In the genomic region with DNA sequence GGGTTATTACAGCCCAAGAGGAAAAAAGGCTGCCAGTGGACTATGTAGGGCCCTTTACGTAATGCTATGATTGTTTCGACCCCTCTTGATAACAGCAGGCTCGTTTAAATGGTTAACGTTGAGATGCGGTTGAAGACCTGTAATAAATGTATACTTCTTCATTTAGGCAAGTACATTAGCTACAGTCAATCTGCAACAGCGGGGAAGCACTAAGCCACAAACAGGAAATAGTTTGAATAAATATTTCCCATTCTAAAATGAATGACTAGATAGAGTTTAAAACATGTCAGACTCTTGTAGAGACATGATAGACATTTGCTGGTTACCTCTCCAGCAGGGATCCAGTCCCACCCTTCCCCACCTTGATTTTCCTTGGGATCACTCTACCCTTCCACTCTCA, we compare ENCODE assay signal across 8 cellular contexts. TPM values are rescaled to one million over a fixed set of nuclear protein-coding genes. Genes with fewer than 3 reads are reported as not detected.
DNase-seq lines count a peak whose midpoint lies in the region; ATAC-seq and TF ChIP-seq lines count a peak whose summit lies in the region.

No MANE protein-coding gene starts in this region.

- no peaks in the 10 kb centered on the region for H3K36me3 ChIP-seq in neural progenitor cell

- no peaks in the 10 kb centered on the region for H3K9me3 ChIP-seq in neural progenitor cell (ENCODE audit: low read depth)

- peaks cover 21% of the 10 kb centered on the region for H3K4me1 Mint-ChIP-seq in activated T-cell treated with anti-CD3 and anti-CD28 coated beads, Interleukin-2, amount 50 U/mL, for 4 hours (ENCODE audit: low read depth)
- H3K4me1 Mint-ChIP-seq in activated T-cell treated with anti-CD3 and anti-CD28 coated beads, Interleukin-2, amount 50 U/mL, for 24 hours (ENCODE audit: low read depth): peaks cover 16% of the 10 kb centered on the region
- H3K4me1 Mint-ChIP-seq in T-cell (peaks cover 10 to 27% (median 11%) of the 10 kb centered on the region in 3 donors), neural progenitor cell (peaks cover 10% of the 10 kb centered on the region)
- H3K4me1 Mint-ChIP-seq in stimulated activated naive CD8-positive, alpha-beta T cell treated with anti-CD3 and anti-CD28 coated beads, Interleukin-15, Interleukin-2, amounts not matched to agents 100 ng/mL and 50 ng/mL, for 24 hours (ENCODE audit: low read depth): peaks cover 44% of the 10 kb centered on the region

- no peak overlapping the region for H3K27ac Mint-ChIP-seq in activated T-cell treated with anti-CD3 and anti-CD28 coated beads, Interleukin-2, amount 50 U/mL, for 24 hours
- H3K27ac Mint-ChIP-seq in T-cell (no peak overlapping the region), neural progenitor cell (no peak overlapping the region)
- peak overlapping the region; percentile 61 for H3K27ac Mint-ChIP-seq in stimulated activated naive CD8-positive, alpha-beta T cell treated with anti-CD3 and anti-CD28 coated beads, Interleukin-15, Interleukin-2, amounts not matched to agents 100 ng/mL and 50 ng/mL, for 24 hours

- H3K36me3 Mint-ChIP-seq in activated T-cell treated with anti-CD3 and anti-CD28 coated beads, Interleukin-2, amount 50 U/mL, for 4 hours (ENCODE audit: insufficient read depth): peaks cover 3% of the 10 kb centered on the region
- H3K36me3 Mint-ChIP-seq in activated T-cell treated with anti-CD3 and anti-CD28 coated beads, Interleukin-2, amount 50 U/mL, for 24 hours (ENCODE audit: low read depth): peaks cover 3% of the 10 kb centered on the region
- peaks cover 4% of the 10 kb centered on the region for H3K36me3 Mint-ChIP-seq in T-cell
- peaks cover 7% of the 10 kb centered on the region for H3K36me3 Mint-ChIP-seq in stimulated activated naive CD8-positive, alpha-beta T cell treated with anti-CD3 and anti-CD28 coated beads, Interleukin-15, Interleukin-2, amounts not matched to agents 100 ng/mL and 50 ng/mL, for 24 hours (ENCODE audit: low read depth)
- no peaks in the 10 kb centered on the region for H3K36me3 Mint-ChIP-seq in neural progenitor cell

- CTCF ChIA-PET in T-cell (lab: Charles Lee): no interaction called here

- POLR2A ChIA-PET in T-cell (lab: Charles Lee): no interaction called here

- H4K20me1 ChIP-seq in neural progenitor cell (ENCODE audit: low read depth): no peaks in the 10 kb centered on the region

- no peak overlapping the region for H3K4me3 ChIP-seq in neural progenitor cell

- H2AFZ ChIP-seq in neural progenitor cell (replicated peaks): no peak overlapping the region

- peak; percentile 48 to 62 for ATAC-seq in activated T-cell treated with anti-CD3 and anti-CD28 coated beads, Interleukin-2, amount 50 U/mL, for 4 hours
- ATAC-seq in HG02970 (IDR thresholded peaks at IDR 0.05; ENCODE audit: low FRiP score, unreplicated experiment) (peak; percentile 45), T-cell (replicated peaks in 1 of 4) (peak; percentile 31 to 73 (median 42))

- no peaks in the 10 kb centered on the region for H3K27me3 ChIP-seq in neural progenitor cell

- peaks cover 6% of the 10 kb centered on the region for H3K4me1 ChIP-seq in neural progenitor cell

- no peak overlapping the region for H3K4me3 Mint-ChIP-seq in activated T-cell treated with anti-CD3 and anti-CD28 coated beads, Interleukin-2, amount 50 U/mL, for 4 hours
- no peak overlapping the region for H3K4me3 Mint-ChIP-seq in activated T-cell treated with anti-CD3 and anti-CD28 coated beads, Interleukin-2, amount 50 U/mL, for 24 hours
- H3K4me3 Mint-ChIP-seq in T-cell (peak overlapping the region in 1 of 3 donors; percentile 42), neural progenitor cell (no peak overlapping the region)
- H3K4me3 Mint-ChIP-seq in stimulated activated naive CD8-positive, alpha-beta T cell treated with anti-CD3 and anti-CD28 coated beads, Interleukin-15, Interleukin-2, amounts not matched to agents 100 ng/mL and 50 ng/mL, for 24 hours: peak overlapping the region; percentile 20

- H3K27ac ChIP-seq in neural progenitor cell: no peak overlapping the region

- H3K79me2 ChIP-seq in neural progenitor cell (ENCODE audit: low read depth): no peaks in the 10 kb centered on the region

- no peak for DNase-seq in activated T-cell treated with anti-CD3 and anti-CD28 coated beads, Interleukin-2, amount 50 U/mL, for 4 hours
- DNase-seq in activated T-cell treated with anti-CD3 and anti-CD28 coated beads, Interleukin-2, amount 50 U/mL, for 24 hours: no peak
- DNase-seq in T-cell: peak in 2 of 34 experiments; percentile 4 to 9
- no peak for DNase-seq in GM19238 (ENCODE audit: insufficient read length, low spot score)
- no peak for DNase-seq in neural progenitor cell (ENCODE audit: low spot score)
- DNase-seq in inferior parietal cortex (ENCODE audit: extremely low spot score): no peak

- no peaks in the 10 kb centered on the region for H3F3A ChIP-seq in neural progenitor cell (ENCODE audit: low read depth)

- no peak for TF ChIP-seq CTCF in neural progenitor cell (IDR thresholded peaks at IDR 0.05)

- no peak overlapping the region for H3K9ac ChIP-seq in neural progenitor cell

- H3K9me3 Mint-ChIP-seq in activated T-cell treated with anti-CD3 and anti-CD28 coated beads, Interleukin-2, amount 50 U/mL, for 4 hours: peaks cover 13% of the 10 kb centered on the region
- H3K9me3 Mint-ChIP-seq in activated T-cell treated with anti-CD3 and anti-CD28 coated beads, Interleukin-2, amount 50 U/mL, for 24 hours: peaks cover 11% of the 10 kb centered on the region
- H3K9me3 Mint-ChIP-seq in T-cell (peaks cover 6 to 12% (median 8%) of the 10 kb centered on the region in 3 donors), neural progenitor cell (peaks cover 13% of the 10 kb centered on the region)
- H3K9me3 Mint-ChIP-seq in stimulated activated naive CD8-positive, alpha-beta T cell treated with anti-CD3 and anti-CD28 coated beads, Interleukin-15, Interleukin-2, amounts not matched to agents 100 ng/mL and 50 ng/mL, for 24 hours: peaks cover 17% of the 10 kb centered on the region

- no peaks in the 10 kb centered on the region for H3K27me3 Mint-ChIP-seq in activated T-cell treated with anti-CD3 and anti-CD28 coated beads, Interleukin-2, amount 50 U/mL, for 4 hours (ENCODE audit: low read depth)
- no peaks in the 10 kb centered on the region for H3K27me3 Mint-ChIP-seq in activated T-cell treated with anti-CD3 and anti-CD28 coated beads, Interleukin-2, amount 50 U/mL, for 24 hours
- H3K27me3 Mint-ChIP-seq in T-cell (no peaks in the 10 kb centered on the region), neural progenitor cell (ENCODE audit: insufficient read depth, low read depth) (peaks cover 3% of the 10 kb centered on the region)
- no peaks in the 10 kb centered on the region for H3K27me3 Mint-ChIP-seq in stimulated activated naive CD8-positive, alpha-beta T cell treated with anti-CD3 and anti-CD28 coated beads, Interleukin-15, Interleukin-2, amounts not matched to agents 100 ng/mL and 50 ng/mL, for 24 hours

- H3K4me2 ChIP-seq in neural progenitor cell: no peak overlapping the region

RNA-seq across cellular contexts. Expression of a gene that starts 38.1 kb away (rescaled TPM):
- total RNA-seq in activated T-cell treated with anti-CD3 and anti-CD28 coated beads, Interleukin-2, amount 50 U/mL, for 4 hours: 10 to 100 TPM; 26.9 to 30.7 (median 29.8) TPM
- 10 to 100 TPM; 67.9 to 98.7 (median 75.2) TPM for total RNA-seq in T-cell
- 20.6 and 25.8 TPM in 2 replicates for total RNA-seq in neural progenitor cell (ENCODE audit: low replicate concordance)
